Comparison of ENCODE assay signal across 8 cellular contexts in genomic region chr15:92714457-92715401, GRCh38. TPM values are rescaled to one million over a fixed set of nuclear protein-coding genes. Genes with fewer than 3 reads are reported as not detected.
DNase-seq lines count a peak whose midpoint lies in the region; ATAC-seq lines count a peak whose summit lies in the region.

No MANE protein-coding gene starts in this region.

- ATAC-seq in GM18511 (IDR thresholded peaks at IDR 0.05; ENCODE audit: unreplicated experiment) (peak; percentile 87), HG03135 (IDR thresholded peaks at IDR 0.05; ENCODE audit: unreplicated experiment) (peak; percentile 84), left lobe of liver (peak; percentile 98)

- DNase-seq in A172 (ENCODE audit: low spot score) (peak; percentile 49), NCI-H510A (lab: John Stamatoyannopoulos, UW) (peak; percentile 65), dedifferentiated amniotic fluid mesenchymal stem cell (ENCODE audit: extremely low spot score) (peak; percentile 81), left lobe of liver (ENCODE audit: low spot score) (peak; percentile 57)
- DNase-seq in activated CD4-positive, alpha-beta T cell treated with anti-CD3 and anti-CD28 coated beads for 48 hours, result peak; percentile 84
- peak; percentile 81 for DNase-seq in stimulated activated CD4-positive, alpha-beta T cell treated with anti-CD3 and anti-CD28 coated beads, Interleukin-2, amount 100 ng/mL, for 24 hours

RNA-seq across cellular contexts. Expression of gene FAM174B, which starts 59.2 kb away (rescaled TPM):
- 0.81 and 3.8 TPM in 2 replicates for total RNA-seq in A172 (2014; rRNA removed; shearing (Covaris generic))
- total RNA-seq in left lobe of liver, result 4.3 TPM

Comparison
In these comparisons a context has a peak if more than half of its experiments do, and no peak if none do; other contexts are left out.
1. Peak in every context shown above with its lines: DNase-seq and ATAC-seq.